In genomic region chr5:134146651-134147544, GRCh38 we compare ENCODE assay signal across 13 cellular contexts. TPM values are rescaled to one million over a fixed set of nuclear protein-coding genes. Genes with fewer than 3 reads are reported as not detected.
DNase-seq lines count a peak whose midpoint lies in the region; ATAC-seq and TF ChIP-seq lines count a peak whose summit lies in the region.
"Had no signal": no experiment of that assay in that cellular context is flagged by ENCODE, and none has a peak within 500 bp of the region (broad histone marks: within the 10 kb centered on the region; RNA-seq: fewer than 3 reads in every experiment).

No MANE protein-coding gene starts in this region.

- POLR2A ChIA-PET in SK-N-SH (lab: Yijun Ruan, JAX), result no interaction called here

- no peak for TF ChIP-seq EP300 in SK-N-SH (IDR thresholded peaks at IDR 0.05; ENCODE audit: borderline replicate concordance in 1 of 2, low read depth in 1 of 2, low read length in 1 of 2)

- WGBS in SK-N-SH (ENCODE audit: low lambda C conversion rate), result 93% methylated on average over 3 of the region's 4 CpGs

- no peaks in the 10 kb centered on the region for H3K27me3 ChIP-seq in CD4-positive, CD25-positive, alpha-beta regulatory T cell (ENCODE audit: control insufficient read depth, insufficient read depth, low read length)
- H3K27me3 ChIP-seq in adipocyte (replicated peaks; ENCODE audit: control insufficient read depth, insufficient read depth, low read length) (no peaks in the 10 kb centered on the region), SK-N-SH (ENCODE audit: insufficient read depth) (no peaks in the 10 kb centered on the region)
- H3K27me3 ChIP-seq: hepatocyte had no signal

- no peak overlapping the region for H3K27ac ChIP-seq in CD4-positive, CD25-positive, alpha-beta regulatory T cell (ENCODE audit: insufficient read depth, low read length, poor library complexity, severe bottlenecking)
- H3K27ac ChIP-seq in SK-N-SH (ENCODE audit: low read depth in 2 of 2, low read length in 1 of 2), result no peak overlapping the region
- H3K27ac ChIP-seq: hepatocyte had no signal

- peak overlapping the region in 2 of 3 donors; percentile 45 to 86 for H3K27ac Mint-ChIP-seq in CD4-positive, CD25-positive, alpha-beta regulatory T cell

- peaks cover 52% of the 10 kb centered on the region for H3K36me3 Mint-ChIP-seq in CD4-positive, CD25-positive, alpha-beta regulatory T cell

- peaks cover 5 to 67% (median 22%) of the 10 kb centered on the region in 4 donors for H3K4me1 Mint-ChIP-seq in CD4-positive, CD25-positive, alpha-beta regulatory T cell

- H3K36me3 ChIP-seq in CD4-positive, CD25-positive, alpha-beta regulatory T cell (ENCODE audit: control insufficient read depth, insufficient read depth, low read length), result peaks cover 76% of the 10 kb centered on the region
- H3K36me3 ChIP-seq in adipocyte (ENCODE audit: control insufficient read depth, insufficient read depth, low read length, severe bottlenecking), result peaks cover 69% of the 10 kb centered on the region
- H3K36me3 ChIP-seq in SK-N-SH (replicated peaks in 1 of 2; ENCODE audit: control insufficient read depth in 1 of 2, insufficient read depth in 2 of 2, low read length in 1 of 2), result peaks cover 50 to 88% of the 10 kb centered on the region in 2 experiments

- H3K27me3 Mint-ChIP-seq in CD4-positive, CD25-positive, alpha-beta regulatory T cell, result no peaks in the 10 kb centered on the region

- no peaks in the 10 kb centered on the region for H3K9me3 Mint-ChIP-seq in CD4-positive, CD25-positive, alpha-beta regulatory T cell

- H3K4me2 ChIP-seq in SK-N-SH, result no peak overlapping the region
- H3K4me2 ChIP-seq: hepatocyte had no signal

- H3K79me2 ChIP-seq in SK-N-SH (ENCODE audit: insufficient read depth), result peaks cover 56% of the 10 kb centered on the region

- peaks cover 25% of the 10 kb centered on the region for H3K4me1 ChIP-seq in CD4-positive, CD25-positive, alpha-beta regulatory T cell (ENCODE audit: control insufficient read depth, insufficient read depth, low read length, poor library complexity, severe bottlenecking)
- H3K4me1 ChIP-seq in adipocyte (ENCODE audit: control insufficient read depth, insufficient read depth, low read length) (peaks cover 63% of the 10 kb centered on the region), SK-N-SH (ENCODE audit: control insufficient read depth in 1 of 2, insufficient read depth in 2 of 2, low read depth in 1 of 2, low read length in 1 of 2) (no peaks in the 10 kb centered on the region; a peak in 1 of 4 replicates)

- TF ChIP-seq CTCF in SK-N-SH (IDR thresholded peaks at IDR 0.05), result no peak

- no peak overlapping the region for H3K4me3 ChIP-seq in CD4-positive, CD25-positive, alpha-beta regulatory T cell (ENCODE audit: low read depth, low read length)
- H3K4me3 ChIP-seq in adipocyte (ENCODE audit: low read length) (no peak overlapping the region), SK-N-SH (ENCODE audit: low read depth in 2 of 2, low read length in 1 of 2) (no peak overlapping the region)
- H3K4me3 ChIP-seq: hepatocyte had no signal

- peak overlapping the region in 1 of 4 donors; percentile 29 for H3K4me3 Mint-ChIP-seq in CD4-positive, CD25-positive, alpha-beta regulatory T cell

- CTCF ChIA-PET in SK-N-SH (lab: Yijun Ruan, JAX), result interaction anchor here (0.9 to 18.5 kb wide), 16 partner anchors 10 to 592 kb away, joined by 3 to 673 read pairs (median 6); partner anchors contain the start of genes CAMLG and TCF7

- H4K20me1 ChIP-seq in SK-N-SH (ENCODE audit: insufficient read depth), result peaks cover 50% of the 10 kb centered on the region

- no peaks in the 10 kb centered on the region for H3K9me2 ChIP-seq in SK-N-SH

- TF ChIP-seq RAD21 in SK-N-SH (IDR thresholded peaks at IDR 0.05; ENCODE audit: low read length), result no peak

- DNase-seq in CD4-positive, CD25-positive, alpha-beta regulatory T cell, result no peak
- DNase-seq in D341Med (ENCODE audit: low spot score) (peak; percentile 10), adipocyte (ENCODE audit: low read depth) (no peak), left lobe of liver (ENCODE audit: low spot score) (peak; percentile 29), NCI-H1417 (lab: John Stamatoyannopoulos, UW) (no peak), SK-N-SH (no peak)
- DNase-seq: left ventricle myocardium superior, NCI-H1436, RPMI8226, small intestine had no signal

- ATAC-seq in CD4-positive, CD25-positive, alpha-beta regulatory T cell (ENCODE audit: low read depth in 2 of 2), result no peak
- ATAC-seq in left lobe of liver, result no peak
- ATAC-seq in HG03457 (IDR thresholded peaks at IDR 0.05; ENCODE audit: unreplicated experiment), result no peak
- ATAC-seq in esophagus mucosa, result no peak

- peaks cover 14% of the 10 kb centered on the region for H3F3A ChIP-seq in SK-N-SH (replicated peaks; ENCODE audit: insufficient read depth)

- H2AFZ ChIP-seq in SK-N-SH (ENCODE audit: low read depth), result no peak overlapping the region
- H2AFZ ChIP-seq: hepatocyte had no signal

- peak overlapping the region; percentile 12 for H3K9ac ChIP-seq in adipocyte (ENCODE audit: low read length)
- H3K9ac ChIP-seq in SK-N-SH, result no peak overlapping the region

- no peaks in the 10 kb centered on the region for H3K9me3 ChIP-seq in CD4-positive, CD25-positive, alpha-beta regulatory T cell (ENCODE audit: control insufficient read depth in 2 of 2, low read length in 2 of 2)
- H3K9me3 ChIP-seq in adipocyte (ENCODE audit: control insufficient read depth, low read length), result no peaks in the 10 kb centered on the region
- H3K9me3 ChIP-seq in SK-N-SH, result no peaks in the 10 kb centered on the region

TF ChIP-seq in SK-N-SH, 30 proteins besides CTCF, POLR2A, EP300 and RAD21:
- no peak for TF ChIP-seq FOXJ3 (CRISPR knock-in tag; IDR thresholded peaks at IDR 0.05)
- TF ChIP-seq RCOR1 (IDR thresholded peaks at IDR 0.05; ENCODE audit: low read length), result no peak
- TF ChIP-seq POLR2AphosphoS5 (IDR thresholded peaks at IDR 0.05; ENCODE audit: low read depth, low read length), result no peak
- TF ChIP-seq EZH2phosphoT487 (IDR thresholded peaks at IDR 0.05; ENCODE audit: borderline replicate concordance, low read depth), result no peak
- no peak for TF ChIP-seq TEAD4 (IDR thresholded peaks at IDR 0.05; ENCODE audit: borderline replicate concordance, insufficient read depth)
- no peak for TF ChIP-seq JUND (IDR thresholded peaks at IDR 0.05)
- no peak for TF ChIP-seq NFIC (IDR thresholded peaks at IDR 0.05; ENCODE audit: borderline replicate concordance)
- no peak for TF ChIP-seq TCF12 (IDR thresholded peaks at IDR 0.05)
- TF ChIP-seq MEF2A (IDR thresholded peaks at IDR 0.05; ENCODE audit: borderline replicate concordance, low read depth), result no peak

RNA-seq across cellular contexts. Expression of gene SKP1, which starts 29.9 kb away (rescaled TPM):
- 310 TPM for total RNA-seq in CD4-positive, CD25-positive, alpha-beta regulatory T cell
- polyA plus RNA-seq in CD4-positive, CD25-positive, alpha-beta regulatory T cell, result 1,000 to 10,000 TPM; 1,181 to 1,272 (median 1,236) TPM
- total RNA-seq in left lobe of liver (117 TPM), esophagus mucosa (206 TPM)
- polyA plus RNA-seq in SK-N-SH (2012; rRNA removed), result 407 and 428 TPM in 2 replicates
- 621 and 939 TPM in 2 replicates for polyA plus RNA-seq in SK-N-SH (2012; cell fraction: cytosol; rRNA removed)
- 127 and 233 TPM in 2 replicates for polyA plus RNA-seq in SK-N-SH (2012; cell fraction: nucleus; rRNA removed)

RNA-seq across cellular contexts. Expression of gene TCF7, which starts 32.4 kb away (rescaled TPM):
- total RNA-seq in CD4-positive, CD25-positive, alpha-beta regulatory T cell, result 234 TPM
- 100 to 1,000 TPM in 1 of 4 donors, 10 to 100 TPM in 3; 55.4 to 118 (median 79.9) TPM for polyA plus RNA-seq in CD4-positive, CD25-positive, alpha-beta regulatory T cell
- total RNA-seq in left lobe of liver (3.1 TPM), esophagus mucosa (4.6 TPM)
- 2.3 and 2.7 TPM in 2 replicates for polyA plus RNA-seq in SK-N-SH (2012; rRNA removed)
- polyA plus RNA-seq in SK-N-SH (2012; cell fraction: cytosol; rRNA removed), result 1.9 and 2.9 TPM in 2 replicates
- 4.0 and 4.4 TPM in 2 replicates for polyA plus RNA-seq in SK-N-SH (2012; cell fraction: nucleus; rRNA removed)

Comparison
In these comparisons a context has a peak if more than half of its experiments do, and no peak if none do; other contexts are left out.
1. DNase-seq: peak in D341Med (single experiment) and left lobe of liver (single experiment); none in CD4-positive, CD25-positive, alpha-beta regulatory T cell (0 of 3), adipocyte (single experiment), NCI-H1417 (0 of 3) and SK-N-SH (single experiment).
2. RNA of gene TCF7, which starts 32.4 kb away (total RNA-seq): 234 TPM in CD4-positive, CD25-positive, alpha-beta regulatory T cell (single experiment); 4.6 TPM in esophagus mucosa (single experiment) and 3.1 TPM in left lobe of liver (single experiment); every median in the first group is over 10 times any median in the second.